10 cellular contexts compared by ENCODE assay signal in genomic region chr6:156773935-156774871, GRCh38. TPM values are rescaled to one million over a fixed set of nuclear protein-coding genes. Genes with fewer than 3 reads are reported as not detected.
DNase-seq lines count a peak whose midpoint lies in the region; ATAC-seq and TF ChIP-seq lines count a peak whose summit lies in the region.
"Had no signal": no experiment of that assay in that cellular context is flagged by ENCODE, and none has a peak within 500 bp of the region (broad histone marks: within the 10 kb centered on the region; RNA-seq: fewer than 3 reads in every experiment).

No MANE protein-coding gene starts in this region.

- H3K27ac ChIP-seq in SK-N-MC (peak overlapping the region; percentile 99), hepatocyte (peak overlapping the region; percentile 99), foreskin keratinocyte (no peak overlapping the region)

- no peaks in the 10 kb centered on the region for H3K36me3 ChIP-seq in H7 (replicated peaks; ENCODE audit: control insufficient read depth, insufficient read depth, low read length)
- no peaks in the 10 kb centered on the region for H3K36me3 ChIP-seq in SK-N-MC (ENCODE audit: insufficient read depth, low read length)
- no peaks in the 10 kb centered on the region for H3K36me3 ChIP-seq in hepatocyte (replicated peaks; ENCODE audit: insufficient read depth, low read depth)

- no peak overlapping the region for H3K9ac ChIP-seq in SK-N-MC (ENCODE audit: insufficient read length)

- H3K79me2 ChIP-seq in hepatocyte, result peaks cover 26% of the 10 kb centered on the region

- H3K4me1 ChIP-seq in hepatocyte (ENCODE audit: insufficient read depth) (peaks cover 24% of the 10 kb centered on the region), foreskin keratinocyte (peaks cover 18% of the 10 kb centered on the region)

- H4K20me1 ChIP-seq in hepatocyte (ENCODE audit: insufficient read depth, poor library complexity, severe bottlenecking), result no peaks in the 10 kb centered on the region

- peak overlapping the region; percentile 13 for H2AFZ ChIP-seq in hepatocyte

- DNase-seq in H7, result peak; percentile 66
- no peak for DNase-seq in SK-N-MC (ENCODE audit: low read depth, low spot score)
- no peak for DNase-seq in hepatocyte (ENCODE audit: low spot score)
- DNase-seq in superior temporal gyrus (ENCODE audit: extremely low spot score), result peak; percentile 38
- no peak for DNase-seq in foreskin keratinocyte
- DNase-seq: DND-41, PC-3 had no signal

- H3K27me3 ChIP-seq in H7 (ENCODE audit: control insufficient read depth, insufficient read depth, low read length), result no peaks in the 10 kb centered on the region
- H3K27me3 ChIP-seq in hepatocyte, result no peaks in the 10 kb centered on the region
- no peaks in the 10 kb centered on the region for H3K27me3 ChIP-seq in foreskin keratinocyte

- H3K4me2 ChIP-seq in hepatocyte, result peak overlapping the region; percentile 59

- H3K9me3 ChIP-seq in SK-N-MC (ENCODE audit: low read depth, low read length) (no peaks in the 10 kb centered on the region), hepatocyte (ENCODE audit: low read depth) (no peaks in the 10 kb centered on the region)

- H3K4me3 ChIP-seq in H7 (ENCODE audit: insufficient read depth, low read depth, low read length) (no peak overlapping the region), SK-N-MC (peak overlapping the region; percentile 36), hepatocyte (no peak overlapping the region)

- no peaks in the 10 kb centered on the region for H3K9me2 ChIP-seq in hepatocyte (replicated peaks; ENCODE audit: insufficient read depth)

- ATAC-seq in GM19328 (IDR thresholded peaks at IDR 0.05; ENCODE audit: unreplicated experiment) (no peak), HG02870 (IDR thresholded peaks at IDR 0.05; ENCODE audit: unreplicated experiment) (no peak), foreskin keratinocyte (no peak), GM21737 (IDR thresholded peaks at IDR 0.05; ENCODE audit: unreplicated experiment) (no peak)
- ATAC-seq: PC-3 had no signal

- 58% methylated on average over 15 of the region's 15 CpGs for WGBS in hepatocyte (ENCODE audit: low lambda C conversion rate, missing lambda C conversion rate)

- TF ChIP-seq CTCF in hepatocyte (IDR thresholded peaks at IDR 0.05; ENCODE audit: poor library complexity) (no peak), foreskin keratinocyte (conservative IDR thresholded peaks at IDR 0.05) (no peak)

RNA-seq across cellular contexts. Expression of gene ARID1B, which starts 3.0 kb away (rescaled TPM):
- 20.9 and 27.8 TPM in 2 replicates for total RNA-seq in H7 (2014; rRNA removed; shearing (Covaris generic))
- total RNA-seq in hepatocyte (60.2 and 67.0 TPM in 2 replicates), foreskin keratinocyte (28.2 and 31.4 TPM in 2 replicates)
- polyA plus RNA-seq in hepatocyte (32.9 and 47.5 TPM in 2 replicates), foreskin keratinocyte (6.9 and 8.5 TPM in 2 replicates)

Comparison
In these comparisons a context has a peak if more than half of its experiments do, and no peak if none do; other contexts are left out.
1. DNase-seq: peak in H7 (single experiment) and superior temporal gyrus (single experiment); none in SK-N-MC (single experiment), hepatocyte (single experiment) and foreskin keratinocyte (0 of 2).